Comparison of ENCODE assay signal across 1 cellular context in the genomic region with DNA sequence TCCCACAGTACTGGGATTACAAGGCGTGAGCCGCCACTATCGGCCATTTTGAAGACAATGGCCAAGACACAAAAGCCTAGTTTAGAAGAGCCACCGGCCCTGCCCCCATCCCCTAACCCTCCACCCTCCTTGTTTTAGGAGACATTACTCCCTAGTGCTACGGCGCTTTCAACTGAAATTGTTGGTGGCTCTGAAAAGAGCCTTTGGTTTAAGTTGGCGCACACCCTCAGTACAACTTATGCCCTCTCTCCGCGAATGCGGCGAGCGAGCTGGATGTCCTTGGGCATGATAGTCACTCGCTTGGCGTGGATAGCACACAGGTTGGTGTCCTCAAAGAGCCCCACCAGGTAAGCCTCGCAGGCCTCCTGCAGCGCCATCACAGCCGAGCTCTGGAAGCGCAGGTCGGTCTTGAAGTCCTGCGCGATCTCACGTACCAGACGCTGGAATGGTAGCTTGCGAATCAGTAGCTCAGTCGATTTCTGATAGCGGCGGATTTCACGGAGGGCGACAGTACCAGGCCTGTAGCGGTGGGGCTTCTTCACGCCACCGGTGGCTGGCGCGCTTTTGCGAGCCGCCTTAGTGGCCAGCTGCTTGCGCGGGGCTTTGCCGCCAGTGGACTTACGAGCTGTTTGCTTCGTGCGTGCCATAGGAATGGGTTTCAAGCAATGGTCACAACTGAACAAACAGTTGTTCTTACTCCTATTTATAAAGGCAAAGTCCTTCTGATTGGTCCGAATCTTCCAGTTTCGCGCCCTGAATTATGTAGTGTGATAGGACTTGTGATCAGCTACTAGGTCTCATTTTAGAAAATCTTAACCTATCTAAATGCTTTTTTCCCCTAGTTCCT.
A peak's percentile ranks its signal among the peaks of the same experiment; 100 is the strongest.
TF ChIP-seq lines count a peak whose summit lies in the region.

No MANE protein-coding gene starts in this region.

TF ChIP-seq in K562, 482 proteins besides CTCF, POLR2A, EP300 and RAD21 (continued from another document and continues in another):
- TF ChIP-seq, protein P1, sequence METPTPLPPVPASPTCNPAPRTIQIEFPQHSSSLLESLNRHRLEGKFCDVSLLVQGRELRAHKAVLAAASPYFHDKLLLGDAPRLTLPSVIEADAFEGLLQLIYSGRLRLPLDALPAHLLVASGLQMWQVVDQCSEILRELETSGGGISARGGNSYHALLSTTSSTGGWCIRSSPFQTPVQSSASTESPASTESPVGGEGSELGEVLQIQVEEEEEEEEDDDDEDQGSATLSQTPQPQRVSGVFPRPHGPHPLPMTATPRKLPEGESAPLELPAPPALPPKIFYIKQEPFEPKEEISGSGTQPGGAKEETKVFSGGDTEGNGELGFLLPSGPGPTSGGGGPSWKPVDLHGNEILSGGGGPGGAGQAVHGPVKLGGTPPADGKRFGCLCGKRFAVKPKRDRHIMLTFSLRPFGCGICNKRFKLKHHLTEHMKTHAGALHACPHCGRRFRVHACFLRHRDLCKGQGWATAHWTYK (CRISPR knock-in tag; IDR thresholded peaks at IDR 0.05), result 0 out of 2 replicates have a peak, but pooled peaks have one; percentile 41
- 0 out of 2 replicates have a peak, but pooled peaks have one; percentile 61 for TF ChIP-seq CHCHD3 (CRISPR knock-in tag; IDR thresholded peaks at IDR 0.05)
- TF ChIP-seq TEAD4 (IDR thresholded peaks at IDR 0.05; ENCODE audit: low read length), result no peak; the same call in 1 of the 2 replicates
- no peak for TF ChIP-seq TEAD4 (CRISPR knock-in tag; IDR thresholded peaks at IDR 0.05; ENCODE audit: borderline replicate concordance)
- TF ChIP-seq DLX4 (CRISPR knock-in tag; IDR thresholded peaks at IDR 0.05), result no peak
- peak; percentile 81 for TF ChIP-seq SUPT5H (IDR thresholded peaks at IDR 0.05)
- no peak for TF ChIP-seq SREBF1 (IDR thresholded peaks at IDR 0.05; ENCODE audit: borderline replicate concordance, low read depth, low read length)
- TF ChIP-seq SRSF1 (IDR thresholded peaks at IDR 0.05; ENCODE audit: low read depth, low read length), result no peak
- no peak for TF ChIP-seq SMAD3 (CRISPR knock-in tag; conservative IDR thresholded peaks at IDR 0.05)
- peak; percentile 94 for TF ChIP-seq POLR2H (tag; IDR thresholded peaks at IDR 0.05; ENCODE audit: low read depth)
- TF ChIP-seq NR2C1 (IDR thresholded peaks at IDR 0.05), result no peak
- TF ChIP-seq NR2C1 (tag; IDR thresholded peaks at IDR 0.05), result no peak
- TF ChIP-seq E2F4 (CRISPR knock-in tag; IDR thresholded peaks at IDR 0.05; ENCODE audit: low read depth), result no peak
- 0 out of 2 replicates have a peak, but pooled peaks have one; percentile 17 for TF ChIP-seq BACH1 (tag; IDR thresholded peaks at IDR 0.05)
- TF ChIP-seq ZKSCAN3 (CRISPR knock-in tag; IDR thresholded peaks at IDR 0.05), result no peak
- TF ChIP-seq ATF7 (IDR thresholded peaks at IDR 0.05), result 0 out of 2 replicates have a peak, but pooled peaks have one; percentile 41
- TF ChIP-seq CHD1 (IDR thresholded peaks at IDR 0.05; ENCODE audit: low read length), result peak; percentile 88
- TF ChIP-seq ZNF134 (CRISPR knock-in tag; conservative IDR thresholded peaks at IDR 0.05), result no peak
- TF ChIP-seq MAFG (tag; conservative IDR thresholded peaks at IDR 0.05), result no peak
- TF ChIP-seq HINFP (tag; conservative IDR thresholded peaks at IDR 0.05; ENCODE audit: low read depth), result no peak
- peak; percentile 48; the same call in 1 of the 2 replicates for TF ChIP-seq RB1 (IDR thresholded peaks at IDR 0.05; ENCODE audit: low read depth)
- TF ChIP-seq HEY1 (CRISPR knock-in tag; IDR thresholded peaks at IDR 0.05; ENCODE audit: borderline replicate concordance), result no peak
- TF ChIP-seq, protein P2, sequence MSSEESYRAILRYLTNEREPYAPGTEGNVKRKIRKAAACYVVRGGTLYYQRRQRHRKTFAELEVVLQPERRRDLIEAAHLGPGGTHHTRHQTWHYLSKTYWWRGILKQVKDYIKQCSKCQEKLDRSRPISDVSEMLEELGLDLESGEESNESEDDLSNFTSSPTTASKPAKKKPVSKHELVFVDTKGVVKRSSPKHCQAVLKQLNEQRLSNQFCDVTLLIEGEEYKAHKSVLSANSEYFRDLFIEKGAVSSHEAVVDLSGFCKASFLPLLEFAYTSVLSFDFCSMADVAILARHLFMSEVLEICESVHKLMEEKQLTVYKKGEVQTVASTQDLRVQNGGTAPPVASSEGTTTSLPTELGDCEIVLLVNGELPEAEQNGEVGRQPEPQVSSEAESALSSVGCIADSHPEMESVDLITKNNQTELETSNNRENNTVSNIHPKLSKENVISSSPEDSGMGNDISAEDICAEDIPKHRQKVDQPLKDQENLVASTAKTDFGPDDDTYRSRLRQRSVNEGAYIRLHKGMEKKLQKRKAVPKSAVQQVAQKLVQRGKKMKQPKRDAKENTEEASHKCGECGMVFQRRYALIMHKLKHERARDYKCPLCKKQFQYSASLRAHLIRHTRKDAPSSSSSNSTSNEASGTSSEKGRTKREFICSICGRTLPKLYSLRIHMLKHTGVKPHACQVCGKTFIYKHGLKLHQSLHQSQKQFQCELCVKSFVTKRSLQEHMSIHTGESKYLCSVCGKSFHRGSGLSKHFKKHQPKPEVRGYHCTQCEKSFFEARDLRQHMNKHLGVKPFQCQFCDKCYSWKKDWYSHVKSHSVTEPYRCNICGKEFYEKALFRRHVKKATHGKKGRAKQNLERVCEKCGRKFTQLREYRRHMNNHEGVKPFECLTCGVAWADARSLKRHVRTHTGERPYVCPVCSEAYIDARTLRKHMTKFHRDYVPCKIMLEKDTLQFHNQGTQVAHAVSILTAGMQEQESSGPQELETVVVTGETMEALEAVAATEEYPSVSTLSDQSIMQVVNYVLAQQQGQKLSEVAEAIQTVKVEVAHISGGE (CRISPR knock-in tag; IDR thresholded peaks at IDR 0.05), result 0 out of 6 replicates have a peak, but pooled peaks of 1 of the 3 experiments have one; percentile 29
- no peak for TF ChIP-seq ZNF318 (IDR thresholded peaks at IDR 0.05; ENCODE audit: borderline replicate concordance in 1 of 2, low read depth in 1 of 2)
- TF ChIP-seq KAT8 (IDR thresholded peaks at IDR 0.05; ENCODE audit: low read depth), result no peak
- no peak for TF ChIP-seq ZNF121 (CRISPR knock-in tag; conservative IDR thresholded peaks at IDR 0.05)
- TF ChIP-seq ZNF431 (CRISPR knock-in tag; IDR thresholded peaks at IDR 0.05), result no peak
- TF ChIP-seq ZNF766 (CRISPR knock-in tag; conservative IDR thresholded peaks at IDR 0.05), result peak; percentile 64; the same call in 1 of the 2 replicates
- TF ChIP-seq, protein P3, sequence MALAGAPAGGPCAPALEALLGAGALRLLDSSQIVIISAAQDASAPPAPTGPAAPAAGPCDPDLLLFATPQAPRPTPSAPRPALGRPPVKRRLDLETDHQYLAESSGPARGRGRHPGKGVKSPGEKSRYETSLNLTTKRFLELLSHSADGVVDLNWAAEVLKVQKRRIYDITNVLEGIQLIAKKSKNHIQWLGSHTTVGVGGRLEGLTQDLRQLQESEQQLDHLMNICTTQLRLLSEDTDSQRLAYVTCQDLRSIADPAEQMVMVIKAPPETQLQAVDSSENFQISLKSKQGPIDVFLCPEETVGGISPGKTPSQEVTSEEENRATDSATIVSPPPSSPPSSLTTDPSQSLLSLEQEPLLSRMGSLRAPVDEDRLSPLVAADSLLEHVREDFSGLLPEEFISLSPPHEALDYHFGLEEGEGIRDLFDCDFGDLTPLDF (CRISPR knock-in tag; IDR thresholded peaks at IDR 0.05), result 0 out of 2 replicates have a peak, but pooled peaks have one; percentile 47
- TF ChIP-seq SMARCA5 (IDR thresholded peaks at IDR 0.05), result 0 out of 2 replicates have a peak, but pooled peaks have one; percentile 22
- no peak for TF ChIP-seq PBX2 (CRISPR knock-in tag; IDR thresholded peaks at IDR 0.05; ENCODE audit: low read depth)
- TF ChIP-seq PBX2 (tag; conservative IDR thresholded peaks at IDR 0.05; ENCODE audit: low read depth), result no peak
- TF ChIP-seq, protein P4, sequence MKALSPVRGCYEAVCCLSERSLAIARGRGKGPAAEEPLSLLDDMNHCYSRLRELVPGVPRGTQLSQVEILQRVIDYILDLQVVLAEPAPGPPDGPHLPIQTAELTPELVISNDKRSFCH (CRISPR knock-in tag; IDR thresholded peaks at IDR 0.05), result no peak
- TF ChIP-seq, protein P4 (tag; IDR thresholded peaks at IDR 0.05), result no peak
